ENCODE assay signal across 15 cellular contexts in genomic region chr4:138669479-138670165, GRCh38.
DNase-seq lines count a peak whose midpoint lies in the region; ATAC-seq and TF ChIP-seq lines count a peak whose summit lies in the region.
"Had no signal": no experiment of that assay in that cellular context is flagged by ENCODE, and none has a peak within 500 bp of the region (broad histone marks: within the 10 kb centered on the region; RNA-seq: fewer than 3 reads in every experiment).

No MANE protein-coding gene starts in this region.

- intact Hi-C loops in natural killer cell (cut with micrococcal nuclease) (no loop called here), CD14-positive monocyte (cut with micrococcal nuclease) (no loop called here)

- peaks cover 0 to 2% of the 10 kb centered on the region in 2 donors for H3K27me3 Mint-ChIP-seq in natural killer cell (ENCODE audit: low read depth in 2 of 2)
- peaks cover 7 to 8% (median 7%) of the 10 kb centered on the region in 3 donors for H3K27me3 Mint-ChIP-seq in CD14-positive monocyte (ENCODE audit: low read depth in 3 of 3)

- no peaks in the 10 kb centered on the region for H3K4me1 Mint-ChIP-seq in natural killer cell
- H3K4me1 Mint-ChIP-seq in CD14-positive monocyte: no peaks in the 10 kb centered on the region
- H3K4me1 Mint-ChIP-seq: B cell; central memory CD8-positive, alpha-beta T cell had no signal

- ATAC-seq in GM21786 (IDR thresholded peaks at IDR 0.05; ENCODE audit: unreplicated experiment): peak; percentile 36
- ATAC-seq in stimulated activated naive CD8-positive, alpha-beta T cell treated with anti-CD3 and anti-CD28 coated beads, Interleukin-15, Interleukin-2, amounts not matched to agents 100 U/mL and 50 U/mL, for 24 hours: no peak
- no peak for ATAC-seq in natural killer cell
- ATAC-seq: WTC11 had no signal

- peaks cover 0 to 4% of the 10 kb centered on the region in 2 donors for H3K9me3 Mint-ChIP-seq in natural killer cell
- H3K9me3 Mint-ChIP-seq in CD14-positive monocyte: peaks cover 0 to 5% (median 0%) of the 10 kb centered on the region in 7 donors
- H3K9me3 Mint-ChIP-seq: central memory CD8-positive, alpha-beta T cell had no signal

- no peaks in the 10 kb centered on the region for H3K36me3 Mint-ChIP-seq in natural killer cell
- no peaks in the 10 kb centered on the region for H3K36me3 Mint-ChIP-seq in CD14-positive monocyte
- H3K36me3 Mint-ChIP-seq: WTC11 had no signal

- H3K4me3 Mint-ChIP-seq in natural killer cell (no peak overlapping the region), CD14-positive monocyte (no peak overlapping the region)
- H3K4me3 Mint-ChIP-seq: B cell; central memory CD8-positive, alpha-beta T cell; WTC11 had no signal

- DNase-seq in COLO829 (ENCODE audit: low spot score): peak; percentile 71
- peak; percentile 43 for DNase-seq in LHCN-M2 (ENCODE audit: low read depth)
- DNase-seq in fibroblast of pulmonary artery (ENCODE audit: low read depth): peak; percentile 53
- DNase-seq in stimulated activated naive CD8-positive, alpha-beta T cell treated with anti-CD3 and anti-CD28 coated beads, Interleukin-15, Interleukin-2, amounts not matched to agents 100 U/mL and 50 U/mL, for 24 hours: no peak
- DNase-seq in GM10266 (ENCODE audit: extremely low spot score): no peak
- DNase-seq in natural killer cell: no peak
- no peak for DNase-seq in CD14-positive monocyte (ENCODE audit: low spot score)
- DNase-seq: NCI-H446 treated with DMSO at 0.1 percent for 48 hours; posterior cingulate gyrus; SHP77; stimulated activated CD4-positive, alpha-beta T cell treated with anti-CD3 and anti-CD28 coated beads, Interleukin-2, amount 100 ng/mL, for 48 hours had no signal

- H3K4me3 ChIP-seq in fibroblast of pulmonary artery (replicated peaks; ENCODE audit: low read depth, low read length): no peak overlapping the region

- no peak overlapping the region for H3K27ac Mint-ChIP-seq in natural killer cell
- H3K27ac Mint-ChIP-seq in CD14-positive monocyte: peak overlapping the region in 1 of 7 donors; percentile 52
- H3K27ac Mint-ChIP-seq: B cell, WTC11 had no signal

- TF ChIP-seq CTCF in fibroblast of pulmonary artery (IDR thresholded peaks at IDR 0.05; ENCODE audit: low read length, missing control alignments) (no peak), GM10266 (IDR thresholded peaks at IDR 0.05; ENCODE audit: control insufficient read depth, insufficient read depth, low read depth, missing control alignments) (no peak), natural killer cell (IDR thresholded peaks at IDR 0.05) (no peak), CD14-positive monocyte (IDR thresholded peaks at IDR 0.05) (no peak)

Comparison
In these comparisons a context has a peak if more than half of its experiments do, and no peak if none do; other contexts are left out.
1. DNase-seq: peak in COLO829 (single experiment), LHCN-M2 (single experiment) and fibroblast of pulmonary artery (single experiment); none in stimulated activated naive CD8-positive, alpha-beta T cell treated with anti-CD3 and anti-CD28 coated beads, Interleukin-15, Interleukin-2, amounts not matched to agents 100 U/mL and 50 U/mL, for 24 hours (single experiment), GM10266 (single experiment), natural killer cell (single experiment) and CD14-positive monocyte (single experiment).